In the genomic region with DNA sequence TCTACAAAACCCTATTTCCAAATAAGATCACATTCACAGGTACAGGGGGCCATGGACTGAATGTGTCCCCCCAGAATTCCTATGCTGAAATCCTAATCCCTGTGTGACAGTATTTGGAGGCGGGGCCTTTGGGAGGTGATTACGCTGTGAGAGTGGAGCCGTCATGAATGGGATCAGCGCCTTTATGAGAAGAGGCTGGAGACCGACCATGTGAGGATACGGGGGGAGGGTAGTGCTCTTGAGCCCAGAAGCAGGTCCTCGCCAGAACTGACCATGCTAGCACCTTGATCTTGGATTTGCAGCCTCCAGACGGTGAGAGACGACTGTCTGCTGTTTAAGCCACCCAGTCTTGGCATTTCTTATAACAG, we compare ENCODE assay signal across 15 cellular contexts. TPM values are rescaled to one million over a fixed set of nuclear protein-coding genes. Genes with fewer than 3 reads are reported as not detected.
"Had no signal": no experiment of that assay in that cellular context is flagged by ENCODE, and none has a peak within 500 bp of the region (broad histone marks: within the 10 kb centered on the region; RNA-seq: fewer than 3 reads in every experiment).

No MANE protein-coding gene starts in this region.

- H3K9me3 ChIP-seq: right atrium auricular region, tibial nerve had no signal

- DNase-seq: activated CD4-positive, CD25-positive, alpha-beta regulatory T cell treated with anti-CD3 and anti-CD28 coated beads, Interleukin-2, amount 50 U/mL, for 72 hours; activated naive CD4-positive, alpha-beta T cell treated with anti-CD3 and anti-CD28 coated beads for 36 hours; activated naive CD8-positive, alpha-beta T cell treated with anti-CD3 and anti-CD28 coated beads, Interleukin-2, amount 50 U/mL, for 24 hours; effector memory CD4-positive, alpha-beta T cell; left ventricle myocardium superior; occipital lobe; stimulated activated CD4-positive, alpha-beta T cell treated with anti-CD3 and anti-CD28 coated beads, Interleukin-4, amount 100 ng/mL, for 24 hours; stimulated activated naive CD4-positive, alpha-beta T cell; T-cell; T-helper 9 cell had no signal

- H3K36me3 ChIP-seq: right atrium auricular region, tibial nerve had no signal

- H3K27ac ChIP-seq: epithelial cell of prostate, right atrium auricular region, skin epidermis, tibial nerve had no signal

- H3K27me3 ChIP-seq: right atrium auricular region had no signal

- H3K4me1 ChIP-seq: tibial nerve had no signal

- ATAC-seq: activated naive CD8-positive, alpha-beta T cell treated with anti-CD3 and anti-CD28 coated beads, Interleukin-2, amount 50 U/mL, for 24 hours; left ventricle myocardium superior; natural killer cell treated with Interleukin-12 subunit alpha and Interleukin-12 subunit beta and Interleukin-15 and Interleukin-18, amount 100 ng/mL, for 72 hours; T-cell had no signal

- H3K4me3 ChIP-seq: right atrium auricular region, skin epidermis, tibial nerve had no signal

RNA-seq across cellular contexts. Expression of gene KIF26B, which starts 23.8 kb away (rescaled TPM):
- total RNA-seq: natural killer cell treated with Interleukin-12 subunit alpha and Interleukin-12 subunit beta and Interleukin-15 and Interleukin-18, amount 100 ng/mL, for 72 hours had no signal
